Comparison of ENCODE assay signal across 14 cellular contexts in genomic region chr21:45157932-45158331, GRCh38.
"Had no signal": no experiment of that assay in that cellular context is flagged by ENCODE, and none has a peak within 500 bp of the region (broad histone marks: within the 10 kb centered on the region; RNA-seq: fewer than 3 reads in every experiment).

No MANE protein-coding gene starts in this region.

- H3K27me3 Mint-ChIP-seq: activated naive CD8-positive, alpha-beta T cell; progenitor cell of endocrine pancreas; stimulated activated naive CD8-positive, alpha-beta T cell treated with anti-CD3 and anti-CD28 coated beads, Interleukin-15, amount 100 ng/mL, for 72 hours had no signal

- H3K27ac Mint-ChIP-seq: activated naive CD8-positive, alpha-beta T cell; progenitor cell of endocrine pancreas; stimulated activated naive CD8-positive, alpha-beta T cell treated with anti-CD3 and anti-CD28 coated beads, Interleukin-15, amount 100 ng/mL, for 72 hours; T-helper 1 cell treated with Interleukin-12 subunit alpha and Interleukin-12 subunit beta and Interleukin-4 antibody, amounts not matched to agents 30 μg/mL and 1 μg/mL, for 36 hours had no signal

- ATAC-seq: stimulated activated naive CD8-positive, alpha-beta T cell treated with anti-CD3 and anti-CD28 coated beads, Interleukin-15, amount 100 ng/mL, for 72 hours had no signal

- H3K9me3 Mint-ChIP-seq: nephron had no signal

- H3K9me3 ChIP-seq: suprapubic skin had no signal

- H3K4me3 ChIP-seq: suprapubic skin had no signal

- DNase-seq: activated CD4-positive, alpha-beta T cell treated with anti-CD3 and anti-CD28 coated beads, Interleukin-2, amount 50 U/mL, for 4 hours; activated CD4-positive, CD25-positive, alpha-beta regulatory T cell treated with anti-CD3 and anti-CD28 coated beads, Interleukin-2, amount 50 U/mL, for 72 hours; dermis blood vessel endothelial cell; effector memory CD4-positive, alpha-beta T cell; foreskin fibroblast; mesenchymal stem cell; nucleus accumbens; stimulated activated naive CD8-positive, alpha-beta T cell treated with anti-CD3 and anti-CD28 coated beads, Interleukin-15, amount 100 ng/mL, for 72 hours; trophoblast cell had no signal

- H3K4me3 Mint-ChIP-seq: activated naive CD8-positive, alpha-beta T cell; nephron; stimulated activated naive CD8-positive, alpha-beta T cell treated with anti-CD3 and anti-CD28 coated beads, Interleukin-15, amount 100 ng/mL, for 72 hours; T-helper 1 cell treated with Interleukin-12 subunit alpha and Interleukin-12 subunit beta and Interleukin-4 antibody, amounts not matched to agents 30 μg/mL and 1 μg/mL, for 36 hours had no signal

- H3K27ac ChIP-seq: suprapubic skin had no signal

- H3K4me1 ChIP-seq: suprapubic skin had no signal

- H3K36me3 ChIP-seq: suprapubic skin had no signal

- H3K27me3 ChIP-seq: suprapubic skin had no signal
